22 cellular contexts compared by ENCODE assay signal in genomic region chr2:113182471-113183260, GRCh38. TPM values are rescaled to one million over a fixed set of nuclear protein-coding genes. Genes with fewer than 3 reads are reported as not detected.
A peak's percentile ranks its signal among the peaks of the same experiment; 100 is the strongest.
DNase-seq lines count a peak whose midpoint lies in the region; ATAC-seq, FAIRE-seq and TF ChIP-seq lines count a peak whose summit lies in the region.
"Had no signal": no experiment of that assay in that cellular context is flagged by ENCODE, and none has a peak within 500 bp of the region (broad histone marks: within the 10 kb centered on the region; RNA-seq: fewer than 3 reads in every experiment).

No MANE protein-coding gene starts in this region.

- peak; percentile 57 for DNase-seq in activated effector memory CD4-positive, alpha-beta T cell treated with anti-CD3 and anti-CD28 coated beads, Interleukin-2, amount 50 U/mL, for 16 hours
- no peak for DNase-seq in activated effector memory CD4-positive, alpha-beta T cell treated with Interleukin-2 at 50 U/mL for 16 hours
- no peak for DNase-seq in GM12892 (ENCODE audit: insufficient read length)
- DNase-seq in chondrocyte (ENCODE audit: low spot score): peak; percentile 79
- no peak for DNase-seq in stimulated activated naive B cell treated with anti-CD40 and anti-IgM and Interleukin-4, amounts not matched to agents 10 μg/mL and 1 μg/mL and 100 μg/mL, for 72 hours
- no peak for DNase-seq in prostate gland (ENCODE audit: low spot score)
- DNase-seq in stimulated activated naive CD4-positive, alpha-beta T cell treated with Interleukin-2 at 50 U/mL for 16 hours (lab: John Stamatoyannopoulos, UW): no peak
- DNase-seq in DMS79 treated with DMSO at 0.1 percent for 48 hours (lab: John Stamatoyannopoulos, UW): no peak
- DNase-seq: activated B cell treated with CpG ODN at 0.5 μM for 24 hours; activated naive CD4-positive, alpha-beta T cell treated with anti-CD3 and anti-CD28 coated beads for 36 hours; COR-L47; EL; NCI-H1694; SIG-M5 had no signal

- H3K36me3 ChIP-seq in prostate gland: no peaks in the 10 kb centered on the region

- no peak overlapping the region for H3K4me3 Mint-ChIP-seq in chondrocyte (ENCODE audit: unreplicated experiment)
- peak overlapping the region in 1 of 2 donors; percentile 70 for H3K4me3 Mint-ChIP-seq in stimulated activated naive B cell treated with anti-CD40 and anti-IgM and Interleukin-4, amounts not matched to agents 10 μg/mL and 1 μg/mL and 100 μg/mL, for 72 hours
- H3K4me3 Mint-ChIP-seq: activated B cell treated with CpG ODN at 0.5 μM for 24 hours; activated naive CD4-positive, alpha-beta T cell treated with anti-CD3 and anti-CD28 coated beads for 36 hours; brain; dendritic cell treated with granulocyte-macrophage colony-stimulating factor and Interleukin-4, amounts not matched to agents 40 ng/mL and 50 ng/mL, for 4 days; GM23338 had no signal

- no peak overlapping the region for H3K4me3 ChIP-seq in prostate gland
- H3K4me3 ChIP-seq: GM23338, K562, lung had no signal

- 94% methylated on average over 12 of the region's 15 CpGs for WGBS in prostate gland

- no peak overlapping the region for H3K27ac ChIP-seq in prostate gland

- no peaks in the 10 kb centered on the region for H3K9me3 Mint-ChIP-seq in chondrocyte (ENCODE audit: low read depth)
- H3K9me3 Mint-ChIP-seq in stimulated activated naive B cell treated with anti-CD40 and anti-IgM and Interleukin-4, amounts not matched to agents 10 μg/mL and 1 μg/mL and 100 μg/mL, for 72 hours: no peaks in the 10 kb centered on the region
- H3K9me3 Mint-ChIP-seq: activated B cell treated with CpG ODN at 0.5 μM for 24 hours; activated naive CD4-positive, alpha-beta T cell treated with anti-CD3 and anti-CD28 coated beads for 36 hours; brain; dendritic cell treated with granulocyte-macrophage colony-stimulating factor and Interleukin-4, amounts not matched to agents 40 ng/mL and 50 ng/mL, for 4 days; GM23338 had no signal

- H3K27me3 ChIP-seq in prostate gland (replicated peaks; ENCODE audit: insufficient read depth): no peaks in the 10 kb centered on the region

- ATAC-seq in stimulated activated naive B cell treated with anti-CD40 and anti-IgM and Interleukin-4, amounts not matched to agents 10 μg/mL and 1 μg/mL and 100 μg/mL, for 72 hours (replicated peaks): no peak
- ATAC-seq: GM23338, K562 had no signal

- H3K4me1 Mint-ChIP-seq in chondrocyte (ENCODE audit: low read depth): peaks cover 8% of the 10 kb centered on the region
- peaks cover 61 to 95% of the 10 kb centered on the region in 2 donors for H3K4me1 Mint-ChIP-seq in stimulated activated naive B cell treated with anti-CD40 and anti-IgM and Interleukin-4, amounts not matched to agents 10 μg/mL and 1 μg/mL and 100 μg/mL, for 72 hours

- TF ChIP-seq POLR2A in GM12892 (IDR thresholded peaks at IDR 0.05; ENCODE audit: low read depth, low read length) (0 out of 2 replicates have a peak, but pooled peaks have one; percentile 7), prostate gland (IDR thresholded peaks at IDR 0.05) (no peak)

- TF ChIP-seq CTCF in chondrocyte (IDR thresholded peaks at IDR 0.05): no peak
- no peak for TF ChIP-seq CTCF in prostate gland (IDR thresholded peaks at IDR 0.05)

- intact Hi-C loops in prostate gland (cut with DNase I): no loop called here

- no peaks in the 10 kb centered on the region for H3K4me1 ChIP-seq in prostate gland (replicated peaks)

- no peak for FAIRE-seq in GM12892 (lab: Jason Lieb, UNC)
- FAIRE-seq: K562 had no signal

- no peak overlapping the region for H3K27ac Mint-ChIP-seq in chondrocyte (ENCODE audit: unreplicated experiment)
- peak overlapping the region; percentile 59 for H3K27ac Mint-ChIP-seq in stimulated activated naive B cell treated with anti-CD40 and anti-IgM and Interleukin-4, amounts not matched to agents 10 μg/mL and 1 μg/mL and 100 μg/mL, for 72 hours
- H3K27ac Mint-ChIP-seq: GM23338 had no signal

- H3K9me3 ChIP-seq in prostate gland: no peaks in the 10 kb centered on the region

- no peaks in the 10 kb centered on the region for H3K36me3 Mint-ChIP-seq in chondrocyte (ENCODE audit: low read depth)
- peaks cover 40 to 72% of the 10 kb centered on the region in 2 donors for H3K36me3 Mint-ChIP-seq in stimulated activated naive B cell treated with anti-CD40 and anti-IgM and Interleukin-4, amounts not matched to agents 10 μg/mL and 1 μg/mL and 100 μg/mL, for 72 hours
- H3K36me3 Mint-ChIP-seq: brain had no signal

- no peaks in the 10 kb centered on the region for H3K27me3 Mint-ChIP-seq in chondrocyte (ENCODE audit: low read depth)
- H3K27me3 Mint-ChIP-seq in stimulated activated naive B cell treated with anti-CD40 and anti-IgM and Interleukin-4, amounts not matched to agents 10 μg/mL and 1 μg/mL and 100 μg/mL, for 72 hours: no peaks in the 10 kb centered on the region
- H3K27me3 Mint-ChIP-seq: activated B cell treated with CpG ODN at 0.5 μM for 24 hours; dendritic cell treated with granulocyte-macrophage colony-stimulating factor and Interleukin-4, amounts not matched to agents 40 ng/mL and 50 ng/mL, for 4 days had no signal

RNA-seq across cellular contexts. Expression of gene PSD4, which starts 8.9 kb away (rescaled TPM):
- 34.7 TPM for polyA plus RNA-seq in GM12892 (2012; ENCODE audit: missing spikeins)
- 5.2 to 5.5 TPM (median 5.2 TPM) in 3 replicates for total RNA-seq in chondrocyte
- 100 to 1,000 TPM; 139 to 221 TPM for total RNA-seq in prostate gland

RNA-seq across cellular contexts. Expression of gene IL1RN, which starts 55.3 kb away (rescaled TPM):
- not detected for polyA plus RNA-seq in GM12892 (2012; ENCODE audit: missing spikeins)
- total RNA-seq in chondrocyte (not detected in 3 replicates), prostate gland (1 to 10 TPM; 3.7 to 4.4 TPM)
- total RNA-seq: activated B cell treated with CpG ODN at 0.5 μM for 24 hours, fibroblast of villous mesenchyme, GM23338, K562, myocyte had no signal
- polyA plus RNA-seq: AG04450, GM23338 had no signal

Comparison
In these comparisons a context has a peak if more than half of its experiments do, and no peak if none do; other contexts are left out.
1. DNase-seq: peak in activated effector memory CD4-positive, alpha-beta T cell treated with anti-CD3 and anti-CD28 coated beads, Interleukin-2, amount 50 U/mL, for 16 hours (single experiment) and chondrocyte (single experiment); none in activated effector memory CD4-positive, alpha-beta T cell treated with Interleukin-2 at 50 U/mL for 16 hours (single experiment), GM12892 (single experiment), stimulated activated naive B cell treated with anti-CD40 and anti-IgM and Interleukin-4, amounts not matched to agents 10 μg/mL and 1 μg/mL and 100 μg/mL, for 72 hours (single experiment), prostate gland (single experiment), stimulated activated naive CD4-positive, alpha-beta T cell treated with Interleukin-2 at 50 U/mL for 16 hours (single experiment) and DMS79 treated with DMSO at 0.1 percent for 48 hours (single experiment).
2. RNA of gene PSD4, which starts 8.9 kb away (total RNA-seq): 139 to 221 TPM in prostate gland; 5.2 to 5.5 TPM in chondrocyte; every median in the first group is over 10 times any median in the second.